26 cellular contexts compared by ENCODE assay signal in the genomic region with DNA sequence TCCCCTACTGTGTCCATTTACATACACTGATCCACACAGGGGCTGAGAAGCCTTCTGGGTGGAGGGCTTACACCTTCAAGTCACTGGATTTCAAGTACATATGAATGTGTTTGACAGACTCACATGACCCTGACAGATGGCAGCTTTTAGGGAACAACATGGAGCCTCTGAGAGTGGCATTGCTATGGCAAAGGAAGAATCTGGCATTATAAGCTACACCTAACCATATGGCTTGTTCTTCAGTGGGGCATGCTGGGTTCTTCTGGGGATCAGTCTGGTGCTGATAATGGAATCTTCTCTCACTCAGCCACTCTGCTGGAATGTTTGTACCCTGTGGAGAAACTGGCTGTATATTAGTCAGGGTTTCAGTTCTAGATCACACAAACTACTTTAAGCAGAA.
"Had no signal": no experiment of that assay in that cellular context is flagged by ENCODE, and none has a peak within 500 bp of the region (broad histone marks: within the 10 kb centered on the region; RNA-seq: fewer than 3 reads in every experiment).

No MANE protein-coding gene starts in this region.

- H3K4me2 ChIP-seq: neural progenitor cell had no signal

- H2AFZ ChIP-seq: neural progenitor cell, parathyroid adenoma had no signal

- DNase-seq: dermis blood vessel endothelial cell; effector memory CD4-positive, alpha-beta T cell; foreskin keratinocyte; glutamatergic neuron; heart right ventricle; hippocampal formation; left cardiac atrium; left lung; mesenchymal stem cell; mucosa of descending colon; naive B cell; right lobe of liver; small intestine; stimulated activated CD4-positive, alpha-beta T cell treated with anti-CD3 and anti-CD28 coated beads, Interleukin-15, amount 100 ng/mL, for 24 hours; stimulated activated CD4-positive, alpha-beta T cell treated with anti-CD3 and anti-CD28 coated beads, Interleukin-2, amount 100 ng/mL, for 48 hours; stimulated activated naive CD4-positive, alpha-beta T cell treated with Interleukin-2 at 50 U/mL for 16 hours; stomach; thyroid gland had no signal

- H3K36me3 Mint-ChIP-seq: mesothelial cell of epicardium, naive B cell, neural progenitor cell, type B pancreatic cell had no signal

- H3K4me1 Mint-ChIP-seq: mesothelial cell of epicardium, naive B cell, nephron, neural progenitor cell had no signal

- H3K27me3 ChIP-seq: esophagus muscularis mucosa, foreskin keratinocyte, left lung, neural progenitor cell, right lobe of liver, stomach, thyroid gland had no signal

- H3K27ac ChIP-seq: coronary artery, esophagus muscularis mucosa, foreskin keratinocyte, heart right ventricle, left lung, neural progenitor cell, parathyroid adenoma, right lobe of liver, stomach, thyroid gland had no signal

- H3K4me3 ChIP-seq: coronary artery, esophagus muscularis mucosa, heart right ventricle, left lung, mucosa of descending colon, neural progenitor cell, right lobe of liver, stomach, thyroid gland had no signal

- H3K79me2 ChIP-seq: parathyroid adenoma had no signal

- H3K4me1 ChIP-seq: esophagus muscularis mucosa, foreskin keratinocyte, heart right ventricle, left lung, neural progenitor cell, parathyroid adenoma, right lobe of liver, stomach, thyroid gland had no signal

- H3K4me3 Mint-ChIP-seq: mesothelial cell of epicardium, naive B cell, nephron, neural progenitor cell, type B pancreatic cell had no signal

- H3K9ac ChIP-seq: neural progenitor cell, parathyroid adenoma had no signal

- ATAC-seq: foreskin keratinocyte, heart right ventricle, left cardiac atrium, left lung, mucosa of descending colon, right lobe of liver had no signal

- H3K9me3 ChIP-seq: esophagus muscularis mucosa, heart right ventricle, left lung, mucosa of descending colon, right lobe of liver, stomach, thyroid gland had no signal

- H3K9me3 Mint-ChIP-seq: mesothelial cell of epicardium, nephron, neural progenitor cell, type B pancreatic cell had no signal

- H3K27ac Mint-ChIP-seq: mesothelial cell of epicardium, naive B cell, nephron, neural progenitor cell, progenitor cell of endocrine pancreas, type B pancreatic cell had no signal

- H3K36me3 ChIP-seq: esophagus muscularis mucosa, heart right ventricle, left lung, neural progenitor cell, right lobe of liver, stomach, thyroid gland had no signal
